8 cellular contexts compared by ENCODE assay signal in genomic region chr3:173529062-173529711, GRCh38.
DNase-seq lines count a peak whose midpoint lies in the region; ATAC-seq and TF ChIP-seq lines count a peak whose summit lies in the region.

No MANE protein-coding gene starts in this region.

- TF ChIP-seq CTCF in Calu3 (IDR thresholded peaks at IDR 0.05; ENCODE audit: unreplicated experiment) (peak; percentile 96), natural killer cell (IDR thresholded peaks at IDR 0.05) (no peak)

- intact Hi-C loops in Calu3 (cut with micrococcal nuclease; ENCODE audit: unreplicated experiment) = no loop called here
- intact Hi-C loops in left colon (cut with DNase I, micrococcal nuclease) = no loop called here
- intact Hi-C loops in natural killer cell (cut with micrococcal nuclease) = no loop called here

- DNase-seq in Calu3 = peak; percentile 61
- peak; percentile 55 for DNase-seq in SK-N-DZ (ENCODE audit: low spot score)
- peak in 1 of 2 donors; percentile 10 for DNase-seq in left colon
- no peak for DNase-seq in NCI-H774 (lab: John Stamatoyannopoulos, UW)
- DNase-seq in natural killer cell = no peak
- no peak for DNase-seq in MV-4-11 (lab: John Stamatoyannopoulos, UW)

- CTCF ChIA-PET in Calu3 (lab: Charles Lee) = interaction anchor here (0.6 kb wide), 1 partner anchor 912 kb away, joined by 4 read pairs; no protein-coding TSS in a partner anchor

- H3K4me3 Mint-ChIP-seq in Calu3 (ENCODE audit: low read depth, unreplicated experiment) (no peak overlapping the region), natural killer cell (no peak overlapping the region)

- H3K27ac Mint-ChIP-seq in Calu3 (ENCODE audit: unreplicated experiment) = no peak overlapping the region
- H3K27ac Mint-ChIP-seq in natural killer cell = no peak overlapping the region

- no TSS peak for BruUV-seq in Calu3 (replicated peaks; lab: Mats Ljungman, UMichigan)

- ATAC-seq in GM19455 (IDR thresholded peaks at IDR 0.05; ENCODE audit: unreplicated experiment) (peak; percentile 93), HG03432 (IDR thresholded peaks at IDR 0.05; ENCODE audit: unreplicated experiment) (peak; percentile 98), left colon (peak; percentile 68), natural killer cell (no peak)

- H3K36me3 Mint-ChIP-seq in Calu3 (ENCODE audit: insufficient read depth, unreplicated experiment) (no peaks in the 10 kb centered on the region), natural killer cell (peaks cover 9% of the 10 kb centered on the region)

- H3K4me1 Mint-ChIP-seq in Calu3 (ENCODE audit: low read depth, unreplicated experiment) (peaks cover 8% of the 10 kb centered on the region), natural killer cell (no peaks in the 10 kb centered on the region)

- H3K27me3 Mint-ChIP-seq in Calu3 (ENCODE audit: unreplicated experiment) = no peaks in the 10 kb centered on the region
- no peaks in the 10 kb centered on the region for H3K27me3 Mint-ChIP-seq in natural killer cell (ENCODE audit: low read depth in 2 of 2)

- H3K9me3 Mint-ChIP-seq in Calu3 (ENCODE audit: low read depth, unreplicated experiment) (peaks cover 8% of the 10 kb centered on the region), natural killer cell (peaks cover 11 to 21% of the 10 kb centered on the region in 2 donors)

Comparison
In these comparisons a context has a peak if more than half of its experiments do, and no peak if none do; other contexts are left out.
1. DNase-seq: peak in Calu3 (single experiment) and SK-N-DZ (single experiment); none in NCI-H774 (single experiment), natural killer cell (single experiment) and MV-4-11 (single experiment).
2. ATAC-seq: peak in GM19455 (single experiment), HG03432 (single experiment) and left colon (single experiment); none in natural killer cell (0 of 3).